In the genomic region with DNA sequence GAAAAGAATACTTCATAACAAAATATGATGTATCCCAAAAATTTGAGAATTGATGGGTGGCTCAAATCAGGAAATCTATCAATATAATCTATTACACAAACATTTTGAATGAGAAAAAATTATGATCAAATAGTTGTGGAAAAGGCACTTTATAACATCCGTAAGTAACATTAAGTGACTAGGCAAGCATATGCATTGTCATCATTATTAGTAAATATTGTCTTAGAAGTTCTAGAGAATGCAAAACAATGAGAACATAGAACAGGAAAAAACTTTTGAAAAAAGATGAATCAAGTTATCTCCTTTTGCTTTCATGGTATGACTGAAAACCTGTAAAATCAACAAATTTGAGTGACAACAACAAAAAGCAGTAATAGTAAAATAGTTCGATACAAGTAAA, we compare ENCODE assay signal across 9 cellular contexts. TPM values are rescaled to one million over a fixed set of nuclear protein-coding genes. Genes with fewer than 3 reads are reported as not detected.
"Had no signal": no experiment of that assay in that cellular context is flagged by ENCODE, and none has a peak within 500 bp of the region (broad histone marks: within the 10 kb centered on the region; RNA-seq: fewer than 3 reads in every experiment).

No MANE protein-coding gene starts in this region.

- ATAC-seq: HCT116 had no signal

- H3K36me3 ChIP-seq: HAP-1 had no signal

- H3K27ac ChIP-seq: GM23248, KMS-11 had no signal

- H3K9ac ChIP-seq: GM23248, KMS-11 had no signal

- H3K4me2 ChIP-seq: KMS-11 had no signal

- FAIRE-seq: HTR-8/SVneo had no signal

- DNase-seq: GM23248, GOT3, H7, KBM-7 had no signal

- H2AFZ ChIP-seq: GM23248 had no signal

- H3K9me3 ChIP-seq: HAP-1 had no signal

- H3K4me3 ChIP-seq: GM23248, HAP-1 had no signal

RNA-seq across cellular contexts. Expression of a gene that starts 42.9 kb away (rescaled TPM):
- total RNA-seq: H7, HT-29 had no signal
